Comparison of ENCODE assay signal across 1 cellular context in genomic region chr2:101502095-101502494, GRCh38.
TF ChIP-seq lines count a peak whose summit lies in the region.

No MANE protein-coding gene starts in this region.

TF ChIP-seq in GM12878, 131 proteins besides CTCF, POLR2A, EP300 and RAD21:
- TF ChIP-seq KAT2A (conservative IDR thresholded peaks at IDR 0.05; ENCODE audit: control insufficient read depth, low read depth, low read length) (no peak), SREBF1 (IDR thresholded peaks at IDR 0.05; ENCODE audit: low read length) (no peak), ZBTB33 (IDR thresholded peaks at IDR 0.05) (no peak), CHD2 (IDR thresholded peaks at IDR 0.05; ENCODE audit: borderline replicate concordance, low read depth, low read length) (no peak), SREBF2 (IDR thresholded peaks at IDR 0.05; ENCODE audit: low read length) (no peak), ELK1 (IDR thresholded peaks at IDR 0.05; ENCODE audit: low read depth, low read length) (no peak), SMAD5 (IDR thresholded peaks at IDR 0.05; ENCODE audit: low read depth) (no peak), NFYA (IDR thresholded peaks at IDR 0.05; ENCODE audit: borderline replicate concordance, low read depth, low read length) (no peak), BCL11A (IDR thresholded peaks at IDR 0.05; ENCODE audit: low read depth, low read length) (no peak), GABPA (IDR thresholded peaks at IDR 0.05; ENCODE audit: low read depth) (no peak), NFXL1 (IDR thresholded peaks at IDR 0.05; ENCODE audit: borderline replicate concordance) (no peak), ETV6 (conservative IDR thresholded peaks at IDR 0.05 in 1 of 2, IDR thresholded peaks at IDR 0.05 in 1 of 2; ENCODE audit: borderline replicate concordance in 1 of 2, low read depth in 1 of 2) (no peak), BHLHE40 (IDR thresholded peaks at IDR 0.05; ENCODE audit: borderline replicate concordance in 1 of 2, low read depth in 2 of 2, low read length in 1 of 2) (no peak), FOS (IDR thresholded peaks at IDR 0.05; ENCODE audit: borderline replicate concordance, extremely low read depth, insufficient read length) (no peak), ZNF592 (IDR thresholded peaks at IDR 0.05) (no peak), ZNF622 (IDR thresholded peaks at IDR 0.05) (no peak), ZNF274 (IDR thresholded peaks at IDR 0.05; ENCODE audit: insufficient read depth, insufficient read length) (no peak), TAF1 (IDR thresholded peaks at IDR 0.05; ENCODE audit: borderline replicate concordance, low read depth, low read length) (no peak), PBX3 (IDR thresholded peaks at IDR 0.05; ENCODE audit: insufficient replicate concordance, low read depth, low read length) (no peak)
- TF ChIP-seq, protein P1, sequence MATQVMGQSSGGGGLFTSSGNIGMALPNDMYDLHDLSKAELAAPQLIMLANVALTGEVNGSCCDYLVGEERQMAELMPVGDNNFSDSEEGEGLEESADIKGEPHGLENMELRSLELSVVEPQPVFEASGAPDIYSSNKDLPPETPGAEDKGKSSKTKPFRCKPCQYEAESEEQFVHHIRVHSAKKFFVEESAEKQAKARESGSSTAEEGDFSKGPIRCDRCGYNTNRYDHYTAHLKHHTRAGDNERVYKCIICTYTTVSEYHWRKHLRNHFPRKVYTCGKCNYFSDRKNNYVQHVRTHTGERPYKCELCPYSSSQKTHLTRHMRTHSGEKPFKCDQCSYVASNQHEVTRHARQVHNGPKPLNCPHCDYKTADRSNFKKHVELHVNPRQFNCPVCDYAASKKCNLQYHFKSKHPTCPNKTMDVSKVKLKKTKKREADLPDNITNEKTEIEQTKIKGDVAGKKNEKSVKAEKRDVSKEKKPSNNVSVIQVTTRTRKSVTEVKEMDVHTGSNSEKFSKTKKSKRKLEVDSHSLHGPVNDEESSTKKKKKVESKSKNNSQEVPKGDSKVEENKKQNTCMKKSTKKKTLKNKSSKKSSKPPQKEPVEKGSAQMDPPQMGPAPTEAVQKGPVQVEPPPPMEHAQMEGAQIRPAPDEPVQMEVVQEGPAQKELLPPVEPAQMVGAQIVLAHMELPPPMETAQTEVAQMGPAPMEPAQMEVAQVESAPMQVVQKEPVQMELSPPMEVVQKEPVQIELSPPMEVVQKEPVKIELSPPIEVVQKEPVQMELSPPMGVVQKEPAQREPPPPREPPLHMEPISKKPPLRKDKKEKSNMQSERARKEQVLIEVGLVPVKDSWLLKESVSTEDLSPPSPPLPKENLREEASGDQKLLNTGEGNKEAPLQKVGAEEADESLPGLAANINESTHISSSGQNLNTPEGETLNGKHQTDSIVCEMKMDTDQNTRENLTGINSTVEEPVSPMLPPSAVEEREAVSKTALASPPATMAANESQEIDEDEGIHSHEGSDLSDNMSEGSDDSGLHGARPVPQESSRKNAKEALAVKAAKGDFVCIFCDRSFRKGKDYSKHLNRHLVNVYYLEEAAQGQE (IDR thresholded peaks at IDR 0.05; ENCODE audit: low read depth, low read length): no peak
TF ChIP-seq in GM12878: peak in this region for 0.
